26 cellular contexts compared by ENCODE assay signal in genomic region chr5:72494700-72495124, GRCh38. TPM values are rescaled to one million over a fixed set of nuclear protein-coding genes. Genes with fewer than 3 reads are reported as not detected.
A peak's percentile ranks its signal among the peaks of the same experiment; 100 is the strongest.
DNase-seq lines count a peak whose midpoint lies in the region; TF ChIP-seq lines count a peak whose summit lies in the region.
"Had no signal": no experiment of that assay in that cellular context is flagged by ENCODE, and none has a peak within 500 bp of the region (broad histone marks: within the 10 kb centered on the region; RNA-seq: fewer than 3 reads in every experiment).

No MANE protein-coding gene starts in this region.

- H3K27me3 ChIP-seq in SJCRH30 (no peaks in the 10 kb centered on the region), osteoblast (ENCODE audit: insufficient read depth, low read length) (no peaks in the 10 kb centered on the region)
- H3K27me3 ChIP-seq: BLaER1 treated with 17β-estradiol and CSF1 and Interleukin-3, amounts not matched to agents 10 nM and 100 nM; MG63; transverse colon had no signal

- H2AFZ ChIP-seq in osteoblast (ENCODE audit: low read length), result peak overlapping the region; percentile 61

- H3K4me2 ChIP-seq in osteoblast (ENCODE audit: insufficient read depth, low read length), result no peak overlapping the region
- H3K4me2 ChIP-seq: BLaER1 treated with 17β-estradiol and CSF1 and Interleukin-3, amounts not matched to agents 10 nM and 100 nM had no signal

- H3K4me3 ChIP-seq in AG09309 (ENCODE audit: control insufficient read depth, low read depth, low read length) (no peak overlapping the region), SJCRH30 (peak overlapping the region; percentile 6; the same call in 1 of the 2 replicates), fibroblast of the aortic adventitia (ENCODE audit: low read depth, low read length) (no peak overlapping the region), osteoblast (ENCODE audit: insufficient read depth, low read length) (no peak overlapping the region)
- H3K4me3 ChIP-seq: BLaER1 treated with 17β-estradiol and CSF1 and Interleukin-3, amounts not matched to agents 10 nM and 100 nM; MG63; transverse colon had no signal

- no peaks in the 10 kb centered on the region; the same call in 1 of the 2 replicates for H3K9me3 ChIP-seq in SJCRH30 (replicated peaks)
- H3K9me3 ChIP-seq in osteoblast (ENCODE audit: low read depth, low read length), result no peaks in the 10 kb centered on the region
- H3K9me3 ChIP-seq: BLaER1 treated with 17β-estradiol and CSF1 and Interleukin-3, amounts not matched to agents 10 nM and 100 nM; MG63; transverse colon had no signal

- DNase-seq in AG09309 (ENCODE audit: low read depth), result peak; percentile 59
- DNase-seq in SJCRH30, result peak in 1 of 2 experiments; percentile 26
- peak; percentile 88 for DNase-seq in fibroblast of the aortic adventitia (ENCODE audit: low read depth)
- no peak for DNase-seq in osteoblast (ENCODE audit: insufficient read length, low spot score, missing footprints)
- DNase-seq in NCI-H226, result no peak
- DNase-seq in dermis blood vessel endothelial cell, result no peak
- DNase-seq in NCI-H69 (lab: John Stamatoyannopoulos, UW), result no peak
- DNase-seq in NCI-H1436 (lab: John Stamatoyannopoulos, UW), result no peak
- DNase-seq: activated CD4-positive, alpha-beta memory T cell treated with anti-CD3 and anti-CD28 coated beads for 36 hours; activated CD8-positive, alpha-beta memory T cell treated with anti-CD3 and anti-CD28 coated beads, Interleukin-2, amount 50 U/mL, for 4 hours; GDM1; hypothalamus; KBM-7; left ventricle myocardium superior; MG63; naive B cell; NCI-H1105 treated with DMSO at 0.1 percent for 48 hours; NCI-H2029; NCI-H526 treated with DMSO at 0.1 percent for 48 hours; occipital lobe; RPMI8226; transverse colon had no signal

- TF ChIP-seq CTCF in AG09309 (IDR thresholded peaks at IDR 0.05; ENCODE audit: control insufficient read depth, insufficient read depth, low read depth, low read length, missing control alignments), result no peak
- TF ChIP-seq CTCF in fibroblast of the aortic adventitia (IDR thresholded peaks at IDR 0.05; ENCODE audit: insufficient read depth, low read length), result no peak
- TF ChIP-seq CTCF in osteoblast (IDR thresholded peaks at IDR 0.05; ENCODE audit: extremely low read depth, low read depth, low read length), result no peak

- H3K36me3 ChIP-seq in SJCRH30 (no peaks in the 10 kb centered on the region), osteoblast (ENCODE audit: insufficient read depth, low read length) (no peaks in the 10 kb centered on the region)
- H3K36me3 ChIP-seq: BLaER1 treated with 17β-estradiol and CSF1 and Interleukin-3, amounts not matched to agents 10 nM and 100 nM; MG63; transverse colon had no signal

- H3K4me1 ChIP-seq in SJCRH30, result peaks cover 15% of the 10 kb centered on the region
- H3K4me1 ChIP-seq in osteoblast (ENCODE audit: insufficient read depth, low read length), result peaks cover 10% of the 10 kb centered on the region

- H3K27ac ChIP-seq in SJCRH30 (no peak overlapping the region), osteoblast (ENCODE audit: low read depth, low read length) (no peak overlapping the region)
- H3K27ac ChIP-seq: BLaER1 treated with 17β-estradiol and CSF1 and Interleukin-3, amounts not matched to agents 10 nM and 100 nM had no signal

- no peaks in the 10 kb centered on the region for H3K79me2 ChIP-seq in osteoblast (ENCODE audit: insufficient read depth, low read length)

- H4K20me1 ChIP-seq in osteoblast (ENCODE audit: insufficient read depth, low read length), result no peaks in the 10 kb centered on the region
- H4K20me1 ChIP-seq: BLaER1 treated with 17β-estradiol and CSF1 and Interleukin-3, amounts not matched to agents 10 nM and 100 nM had no signal

RNA-seq across cellular contexts. Expression of gene ZNF366, which starts 12.5 kb away (rescaled TPM):
- total RNA-seq in SJCRH30 (2014; rRNA removed; shearing (Covaris generic)), result 0.12 and 0.25 TPM in 2 replicates
- total RNA-seq in fibroblast of the aortic adventitia (ENCODE audit: low replicate concordance) (not detected in 2 replicates), osteoblast (not detected in 2 replicates), dermis blood vessel endothelial cell (13.3 and 17.0 TPM in 2 replicates)
- total RNA-seq: A673; activated CD4-positive, alpha-beta memory T cell treated with anti-CD3 and anti-CD28 coated beads for 36 hours; activated naive CD4-positive, alpha-beta T cell treated with anti-CD3 and anti-CD28 coated beads, Interleukin-2, amount 50 U/mL, for 72 hours; astrocyte had no signal

Comparison
In these comparisons a context has a peak if more than half of its experiments do, and no peak if none do; other contexts are left out.
1. DNase-seq: peak in AG09309 (single experiment) and fibroblast of the aortic adventitia (single experiment); none in osteoblast (single experiment), NCI-H226 (single experiment), dermis blood vessel endothelial cell (single experiment), NCI-H69 (single experiment) and NCI-H1436 (single experiment).
2. RNA of gene ZNF366, which starts 12.5 kb away (total RNA-seq): 13.3 to 17.0 TPM in dermis blood vessel endothelial cell; 0.12 to 0.25 TPM in SJCRH30, not detected in fibroblast of the aortic adventitia and not detected in osteoblast; every median in the first group is over 10 times any median in the second.